19 cellular contexts compared by ENCODE assay signal in the genomic region with DNA sequence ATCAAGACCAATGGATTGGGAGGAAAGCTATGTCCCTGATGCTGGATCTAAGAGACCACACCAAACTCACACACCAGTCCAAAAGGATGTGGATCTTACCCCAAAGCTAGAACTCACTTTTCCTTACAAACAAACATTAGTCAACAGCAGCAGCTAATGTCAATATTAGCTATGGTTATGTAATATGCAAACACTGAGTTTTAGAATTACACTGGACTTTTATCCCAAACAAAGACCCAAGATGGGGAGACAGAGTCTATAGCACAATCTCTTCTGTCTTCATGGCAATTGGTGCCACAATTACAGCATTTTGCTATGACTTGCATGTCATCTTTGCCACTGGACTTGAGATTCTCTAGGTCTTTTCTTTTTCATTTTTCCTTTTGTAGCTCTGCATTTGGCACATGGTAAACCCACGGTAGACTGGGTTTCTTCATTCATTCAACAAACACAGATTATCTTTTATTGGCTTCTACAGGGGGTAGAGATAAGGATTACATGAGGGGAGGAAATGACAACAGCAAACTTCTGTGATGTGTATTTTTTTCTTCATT.
"Had no signal": no experiment of that assay in that cellular context is flagged by ENCODE, and none has a peak within 500 bp of the region (broad histone marks: within the 10 kb centered on the region; RNA-seq: fewer than 3 reads in every experiment).

No MANE protein-coding gene starts in this region.

- H3K36me3 ChIP-seq: adrenal gland, gastroesophageal sphincter, right atrium auricular region, tibial artery, uterus, WERI-Rb-1 had no signal

- H3K36me3 Mint-ChIP-seq: stimulated activated effector memory CD8-positive, alpha-beta T cell treated with anti-CD3 and anti-CD28 coated beads, Interleukin-12 subunit alpha, Interleukin-12 subunit beta, amount 100 ng/mL, for 72 hours had no signal

- DNase-seq: activated CD4-positive, alpha-beta T cell treated with anti-CD3 and anti-CD28 coated beads for 4 hours; activated naive CD4-positive, alpha-beta T cell treated with anti-CD3 and anti-CD28 coated beads, Interleukin-2, amount 50 U/mL, for 16 hours; adrenal gland; cortex of kidney; effector memory CD4-positive, alpha-beta T cell; hippocampal formation; midbrain; posterior cingulate gyrus; small intestine; tibial artery; uterus had no signal

- H3K4me3 Mint-ChIP-seq: central memory CD8-positive, alpha-beta T cell; stimulated activated effector memory CD8-positive, alpha-beta T cell treated with anti-CD3 and anti-CD28 coated beads, Interleukin-12 subunit alpha, Interleukin-12 subunit beta, amount 100 ng/mL, for 72 hours had no signal

- FAIRE-seq: small intestine had no signal

- H3K4me1 Mint-ChIP-seq: central memory CD8-positive, alpha-beta T cell had no signal

- H3K9me3 ChIP-seq: adrenal gland, gastroesophageal sphincter, right atrium auricular region, tibial artery, uterus had no signal

- H3K4me1 ChIP-seq: uterus had no signal

- H3K27me3 ChIP-seq: adrenal gland, gastroesophageal sphincter, right atrium auricular region, tibial artery, uterus had no signal

- H3K27ac ChIP-seq: adrenal gland, epithelial cell of prostate, gastroesophageal sphincter, right atrium auricular region, tibial artery, uterus, WERI-Rb-1 had no signal

- H3K9me3 Mint-ChIP-seq: activated T-helper 2 cell treated with anti-CD3 and anti-CD28 coated beads, Interferon-gamma antibody, Interleukin-2, Interleukin-4, amounts not matched to agents 10 μg/mL and 5 μg/mL and 100 μg/mL, durations not matched to agents 14 hours and 24 hours and 36 hours; central memory CD8-positive, alpha-beta T cell; stimulated activated effector memory CD8-positive, alpha-beta T cell treated with anti-CD3 and anti-CD28 coated beads, Interleukin-12 subunit alpha, Interleukin-12 subunit beta, amount 100 ng/mL, for 72 hours had no signal

- H3K4me3 ChIP-seq: adrenal gland, gastroesophageal sphincter, lung, right atrium auricular region, tibial artery, uterus had no signal

- H3K27me3 Mint-ChIP-seq: central memory CD8-positive, alpha-beta T cell had no signal

- H3K27ac Mint-ChIP-seq: activated T-helper 2 cell treated with anti-CD3 and anti-CD28 coated beads, Interferon-gamma antibody, Interleukin-2, Interleukin-4, amounts not matched to agents 10 μg/mL and 5 μg/mL and 100 μg/mL, durations not matched to agents 14 hours and 24 hours and 36 hours; stimulated activated effector memory CD8-positive, alpha-beta T cell treated with anti-CD3 and anti-CD28 coated beads, Interleukin-12 subunit alpha, Interleukin-12 subunit beta, amount 100 ng/mL, for 72 hours had no signal
